20 cellular contexts compared by ENCODE assay signal in genomic region chr5:154522284-154522683, GRCh38. TPM values are rescaled to one million over a fixed set of nuclear protein-coding genes. Genes with fewer than 3 reads are reported as not detected.
DNase-seq lines count a peak whose midpoint lies in the region; ATAC-seq and TF ChIP-seq lines count a peak whose summit lies in the region.
"Had no signal": no experiment of that assay in that cellular context is flagged by ENCODE, and none has a peak within 500 bp of the region (broad histone marks: within the 10 kb centered on the region; RNA-seq: fewer than 3 reads in every experiment).

No MANE protein-coding gene starts in this region.

- no peak overlapping the region for H2BK15ac ChIP-seq in neuronal stem cell (ENCODE audit: low read length)

- no peak overlapping the region for H4K8ac ChIP-seq in neuronal stem cell (ENCODE audit: low read depth, low read length)

- H3K4me1 Mint-ChIP-seq in WTC11: peaks cover 22% of the 10 kb centered on the region
- H3K4me1 Mint-ChIP-seq: IgD-negative memory B cell had no signal

- H3K4me3 Mint-ChIP-seq in WTC11: peak overlapping the region; percentile 77; the same call in 1 of the 2 replicates
- H3K4me3 Mint-ChIP-seq: CD4-positive, alpha-beta memory T cell; IgD-negative memory B cell had no signal

- H3K4ac ChIP-seq in neuronal stem cell (ENCODE audit: low read length): no peak overlapping the region

- no peaks in the 10 kb centered on the region for H4K20me1 ChIP-seq in hepatocyte (ENCODE audit: insufficient read depth, poor library complexity, severe bottlenecking)
- H4K20me1 ChIP-seq: BLaER1 had no signal

- H2BK5ac ChIP-seq in neuronal stem cell (ENCODE audit: low read length): peak overlapping the region; percentile 7

- no peaks in the 10 kb centered on the region for H3K79me2 ChIP-seq in hepatocyte

- H3K27me3 Mint-ChIP-seq in WTC11 (ENCODE audit: low read depth): peaks cover 32% of the 10 kb centered on the region

- H3K27ac ChIP-seq in HUES6 (ENCODE audit: low read depth, low read length) (no peak overlapping the region), hepatocyte (peak overlapping the region; percentile 91), neuronal stem cell (replicated peaks; ENCODE audit: low read length) (no peak overlapping the region)
- H3K27ac ChIP-seq: BLaER1 had no signal

- no peak overlapping the region for H2BK120ac ChIP-seq in neuronal stem cell (ENCODE audit: low read depth, low read length)

- DNase-seq in WTC11 (ENCODE audit: low spot score) (no peak), hepatocyte (ENCODE audit: low spot score) (no peak), neuronal stem cell (ENCODE audit: low spot score) (no peak), Kasumi-1 (lab: John Stamatoyannopoulos, UW) (no peak), COLO668 (lab: John Stamatoyannopoulos, UW; ENCODE audit: unreplicated experiment) (no peak), Right ventricle myocardium superior (no peak)
- DNase-seq: 8988T; Calu3; CD4-positive, alpha-beta memory T cell; DMS79 treated with DMSO at 0.1 percent for 48 hours; GF-D8; HCEC 1CT had no signal

- H3K4me1 ChIP-seq in HUES6 (ENCODE audit: control insufficient read depth, insufficient read depth, low read length) (peaks cover 36% of the 10 kb centered on the region), hepatocyte (ENCODE audit: insufficient read depth) (peaks cover 37% of the 10 kb centered on the region), neuronal stem cell (ENCODE audit: control insufficient read depth in 2 of 2, insufficient read depth in 1 of 2, low read depth in 1 of 2, low read length in 2 of 2) (peaks cover 0 to 8% of the 10 kb centered on the region in 2 donors)
- H3K4me1 ChIP-seq: BLaER1 had no signal

- H3K9me3 Mint-ChIP-seq in WTC11: no peaks in the 10 kb centered on the region
- H3K9me3 Mint-ChIP-seq: CD4-positive, alpha-beta memory T cell; IgD-negative memory B cell had no signal

- WGBS in hepatocyte (ENCODE audit: low lambda C conversion rate, missing lambda C conversion rate): 98% methylated on average over 3 of the region's 3 CpGs
- no CpG with 5 or more reads among the region's 3 CpGs for WGBS in neuronal stem cell (ENCODE audit: extremely low coverage in 2 of 2, insufficient read length in 2 of 2, insufficient replicate concordance in 1 of 2), 2 donors

- no peak for ATAC-seq in WTC11
- no peak for ATAC-seq in esophagus mucosa
- no peak for ATAC-seq in Right ventricle myocardium superior (ENCODE audit: poor library complexity)

- no peaks in the 10 kb centered on the region for H3K36me3 ChIP-seq in HUES6 (ENCODE audit: control insufficient read depth, insufficient read depth, low read length)
- H3K36me3 ChIP-seq in hepatocyte (replicated peaks; ENCODE audit: insufficient read depth, low read depth): no peaks in the 10 kb centered on the region
- H3K36me3 ChIP-seq in neuronal stem cell (replicated peaks in 1 of 2; ENCODE audit: control insufficient read depth in 2 of 2, insufficient read depth in 2 of 2, low read length in 2 of 2): no peaks in the 10 kb centered on the region
- H3K36me3 ChIP-seq: BLaER1 had no signal

- no peak overlapping the region for H3K18ac ChIP-seq in neuronal stem cell (ENCODE audit: low read length)

- H3K9me3 ChIP-seq in HUES6 (ENCODE audit: control insufficient read depth, insufficient read depth, low read depth, low read length): no peaks in the 10 kb centered on the region
- no peaks in the 10 kb centered on the region for H3K9me3 ChIP-seq in hepatocyte (ENCODE audit: low read depth)
- no peaks in the 10 kb centered on the region for H3K9me3 ChIP-seq in neuronal stem cell (replicated peaks in 1 of 2; ENCODE audit: control insufficient read depth in 2 of 2, insufficient read depth in 1 of 2, low read depth in 1 of 2, low read length in 2 of 2)
- H3K9me3 ChIP-seq: BLaER1 had no signal

- H2AFZ ChIP-seq in hepatocyte: no peak overlapping the region
- H2AFZ ChIP-seq in neuronal stem cell (ENCODE audit: low read length): no peak overlapping the region

- H3K4me2 ChIP-seq in hepatocyte (no peak overlapping the region), neuronal stem cell (ENCODE audit: insufficient read depth, low read length, poor library complexity, severe bottlenecking) (no peak overlapping the region)
- H3K4me2 ChIP-seq: BLaER1 had no signal

- POLR2A ChIA-PET in WTC11 (lab: Charles Lee): no interaction called here

- intact Hi-C loops in Right ventricle myocardium superior (cut with DNase I): loop anchor here (10.0 kb wide), 1 partner anchor 83 kb away; no protein-coding TSS in a partner anchor

- H3K79me1 ChIP-seq in neuronal stem cell (ENCODE audit: low read depth, low read length): peaks cover 2% of the 10 kb centered on the region

- H3K4me3 ChIP-seq in HUES6 (ENCODE audit: low read depth, low read length): no peak overlapping the region
- no peak overlapping the region for H3K4me3 ChIP-seq in hepatocyte
- no peak overlapping the region for H3K4me3 ChIP-seq in neuronal stem cell (ENCODE audit: low read length in 2 of 2)
- H3K4me3 ChIP-seq: BLaER1 had no signal

- no peak overlapping the region for H3K27ac Mint-ChIP-seq in WTC11
- H3K27ac Mint-ChIP-seq: CD4-positive, alpha-beta memory T cell had no signal

- peak overlapping the region; percentile 11 for H4K91ac ChIP-seq in neuronal stem cell (ENCODE audit: low read depth, low read length, poor library complexity)

- H3K14ac ChIP-seq in neuronal stem cell (ENCODE audit: low read length): no peak overlapping the region

- no peaks in the 10 kb centered on the region for H3K36me3 Mint-ChIP-seq in WTC11
- H3K36me3 Mint-ChIP-seq: CD14-positive monocyte; CD4-positive, alpha-beta memory T cell; IgD-negative memory B cell had no signal

- no peaks in the 10 kb centered on the region for H3K9me2 ChIP-seq in hepatocyte (replicated peaks; ENCODE audit: insufficient read depth)

- H2BK12ac ChIP-seq in neuronal stem cell (ENCODE audit: low read length): no peak overlapping the region

- TF ChIP-seq CTCF in WTC11 (IDR thresholded peaks at IDR 0.05) (no peak), hepatocyte (IDR thresholded peaks at IDR 0.05; ENCODE audit: poor library complexity) (no peak)

- CTCF ChIA-PET in WTC11 (lab: Charles Lee): interaction anchor here (0.5 to 3.6 kb wide), 10 partner anchors 11 to 1471 kb away, joined by 3 to 82 read pairs (median 20); partner anchors contain the start of gene HAND1

- H3K27me3 ChIP-seq in HUES6 (ENCODE audit: control insufficient read depth, insufficient read depth, low read length) (peaks cover 3% of the 10 kb centered on the region; the same call in 1 of the 2 replicates), hepatocyte (no peaks in the 10 kb centered on the region), neuronal stem cell (ENCODE audit: control insufficient read depth in 3 of 3, insufficient read depth in 3 of 3, low read depth in 1 of 3, low read length in 3 of 3) (peaks cover 0 to 50% (median 2%) of the 10 kb centered on the region in 3 experiments)

- H3K9ac ChIP-seq in HUES6 (ENCODE audit: low read length) (peak overlapping the region; percentile 52), neuronal stem cell (ENCODE audit: low read depth, low read length, poor library complexity) (no peak overlapping the region)
- H3K9ac ChIP-seq: BLaER1 had no signal

- H3K23ac ChIP-seq in neuronal stem cell (ENCODE audit: low read depth, low read length, poor library complexity): no peak overlapping the region

- peak overlapping the region; percentile 3 for H2AK5ac ChIP-seq in neuronal stem cell (ENCODE audit: low read depth, low read length)

TF ChIP-seq in WTC11, 78 proteins besides CTCF, POLR2A, EP300 and RAD21:
- TF ChIP-seq MLX (CRISPR knock-in tag; IDR thresholded peaks at IDR 0.05): no peak
- TF ChIP-seq USF1 (CRISPR knock-in tag; IDR thresholded peaks at IDR 0.05): no peak

RNA-seq across cellular contexts. Expression of gene HAND1, which starts 44.3 kb away (rescaled TPM):
- total RNA-seq in WTC11 (2021): not detected in 3 replicates
- total RNA-seq in hepatocyte: 35.6 and 39.2 TPM in 2 replicates
- polyA plus RNA-seq in hepatocyte: 118 and 168 TPM in 2 replicates
- not detected for polyA plus RNA-seq in neuronal stem cell (2013, experiment 1 of 2)
- not detected for polyA plus RNA-seq in neuronal stem cell (2013, experiment 2 of 2)
- not detected for total RNA-seq in esophagus mucosa
- total RNA-seq in Right ventricle myocardium superior: 23.4 TPM
- total RNA-seq: A673; Calu3; CD4-positive, alpha-beta memory T cell; HT-29 had no signal
- polyA plus RNA-seq: AG04450; CD14-positive monocyte; CD4-positive, alpha-beta memory T cell; IgD-negative memory B cell had no signal

Comparison
In these comparisons a context has a peak if more than half of its experiments do, and no peak if none do; other contexts are left out.
1. RNA of gene HAND1, which starts 44.3 kb away (total RNA-seq): 35.6 to 39.2 TPM in hepatocyte and 23.4 TPM in Right ventricle myocardium superior (single experiment); not detected in WTC11 and not detected in esophagus mucosa (single experiment); every median in the first group is over 10 times any median in the second.